In genomic region chr16:67660564-67661028, GRCh38 we compare ENCODE assay signal across 8 cellular contexts. TPM values are rescaled to one million over a fixed set of nuclear protein-coding genes. Genes with fewer than 3 reads are reported as not detected.
DNase-seq lines count a peak whose midpoint lies in the region; ATAC-seq and TF ChIP-seq lines count a peak whose summit lies in the region.

A gene with protein sequence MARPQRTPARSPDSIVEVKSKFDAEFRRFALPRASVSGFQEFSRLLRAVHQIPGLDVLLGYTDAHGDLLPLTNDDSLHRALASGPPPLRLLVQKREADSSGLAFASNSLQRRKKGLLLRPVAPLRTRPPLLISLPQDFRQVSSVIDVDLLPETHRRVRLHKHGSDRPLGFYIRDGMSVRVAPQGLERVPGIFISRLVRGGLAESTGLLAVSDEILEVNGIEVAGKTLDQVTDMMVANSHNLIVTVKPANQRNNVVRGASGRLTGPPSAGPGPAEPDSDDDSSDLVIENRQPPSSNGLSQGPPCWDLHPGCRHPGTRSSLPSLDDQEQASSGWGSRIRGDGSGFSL (plus strand): TSS chr16:67660960. CDS start chr16:67661039, 79 bp downstream.

- H3K9me3 Mint-ChIP-seq in activated T-helper 17 cell treated with anti-CD3 and anti-CD28 coated beads, Interleukin-2, amount 50 U/mL, for 72 hours = no peaks in the 10 kb centered on the region
- H3K9me3 Mint-ChIP-seq in naive thymus-derived CD8-positive, alpha-beta T cell = no peaks in the 10 kb centered on the region
- no peaks in the 10 kb centered on the region for H3K9me3 Mint-ChIP-seq in stimulated activated naive B cell treated with anti-CD40 and anti-IgM and Interleukin-4, amounts not matched to agents 10 μg/mL and 1 μg/mL and 100 μg/mL, for 72 hours

- peak within 1 kb of the TSS; percentile 88 for H3K9ac ChIP-seq in fibroblast of lung (ENCODE audit: insufficient read depth, low read length)

- H3K4me3 ChIP-seq in LNCaP clone FGC (ENCODE audit: low read depth, low read length) = peak within 1 kb of the TSS; percentile 57
- peak within 1 kb of the TSS; percentile 85 for H3K4me3 ChIP-seq in RWPE2 (ENCODE audit: severe bottlenecking)
- H3K4me3 ChIP-seq in fibroblast of lung (replicated peaks in 1 of 4; ENCODE audit: control extremely low read depth in 1 of 4, insufficient read depth in 1 of 4, low read depth in 3 of 4, low read length in 4 of 4) = peak within 1 kb of the TSS; percentile 88 to 97 (median 93)

- peak within 1 kb of the TSS; percentile 93 for H3K27ac Mint-ChIP-seq in activated T-helper 17 cell treated with anti-CD3 and anti-CD28 coated beads, Interleukin-2, amount 50 U/mL, for 72 hours
- H3K27ac Mint-ChIP-seq in naive thymus-derived CD8-positive, alpha-beta T cell = peak within 1 kb of the TSS; percentile 91 to 99 (median 97)
- H3K27ac Mint-ChIP-seq in stimulated activated naive B cell treated with anti-CD40 and anti-IgM and Interleukin-4, amounts not matched to agents 10 μg/mL and 1 μg/mL and 100 μg/mL, for 72 hours = peak within 1 kb of the TSS; percentile 97

- DNase-seq in DMS79 treated with DMSO at 0.1 percent for 48 hours (lab: John Stamatoyannopoulos, UW) (peak; percentile 66), H4 (ENCODE audit: low spot score) (peak; percentile 96), LNCaP clone FGC (ENCODE audit: low read depth) (peak; percentile 79), RWPE2 (ENCODE audit: low spot score) (peak; percentile 97), fibroblast of lung (ENCODE audit: low read depth in 2 of 2) (peak; percentile 96 to 97)
- DNase-seq in naive thymus-derived CD8-positive, alpha-beta T cell = peak; percentile 89 to 98 (median 94)
- DNase-seq in stimulated activated naive B cell treated with anti-CD40 and anti-IgM and Interleukin-4, amounts not matched to agents 10 μg/mL and 1 μg/mL and 100 μg/mL, for 72 hours = peak; percentile 95

- peak within 1 kb of the TSS; percentile 92 for H2AFZ ChIP-seq in fibroblast of lung (ENCODE audit: low read length)

- TF ChIP-seq CTCF in LNCaP clone FGC (IDR thresholded peaks at IDR 0.05; ENCODE audit: control insufficient read depth, extremely low read depth, insufficient read depth) (no peak), RWPE2 (IDR thresholded peaks at IDR 0.05; ENCODE audit: poor library complexity, severe bottlenecking) (no peak), fibroblast of lung (conservative IDR thresholded peaks at IDR 0.05 in 1 of 2, IDR thresholded peaks at IDR 0.05 in 1 of 2; ENCODE audit: low read depth in 1 of 2, low read length in 2 of 2) (no peak)

- H3K27me3 ChIP-seq in RWPE2 (ENCODE audit: insufficient read depth, poor library complexity, severe bottlenecking) (no peaks in the 10 kb centered on the region), fibroblast of lung (ENCODE audit: control insufficient read depth, insufficient read depth, low read length) (no peaks in the 10 kb centered on the region)

- peak within 1 kb of the TSS; percentile 57 for H3K27ac ChIP-seq in RWPE2 (ENCODE audit: poor library complexity, severe bottlenecking)
- H3K27ac ChIP-seq in fibroblast of lung (ENCODE audit: insufficient read depth, low read length) = peak within 1 kb of the TSS; percentile 100

- H3K4me1 Mint-ChIP-seq in activated T-helper 17 cell treated with anti-CD3 and anti-CD28 coated beads, Interleukin-2, amount 50 U/mL, for 72 hours = peaks cover 9% of the 10 kb centered on the region
- H3K4me1 Mint-ChIP-seq in naive thymus-derived CD8-positive, alpha-beta T cell = peaks cover 7 to 45% (median 27%) of the 10 kb centered on the region in 4 donors
- peaks cover 28 to 46% of the 10 kb centered on the region in 2 donors for H3K4me1 Mint-ChIP-seq in stimulated activated naive B cell treated with anti-CD40 and anti-IgM and Interleukin-4, amounts not matched to agents 10 μg/mL and 1 μg/mL and 100 μg/mL, for 72 hours

- POLR2A ChIA-PET in naive thymus-derived CD8-positive, alpha-beta T cell (lab: Charles Lee) = interaction anchor here (0.6 to 6.6 kb wide), 19 partner anchors 10 to 179 kb away, joined by 3 to 82 read pairs (median 4); partner anchors contain the start of genes ATP6V0D1, CARMIL2, CTCF and GFOD2

- peaks cover 39% of the 10 kb centered on the region for H3K36me3 Mint-ChIP-seq in activated T-helper 17 cell treated with anti-CD3 and anti-CD28 coated beads, Interleukin-2, amount 50 U/mL, for 72 hours (ENCODE audit: low read depth)
- H3K36me3 Mint-ChIP-seq in naive thymus-derived CD8-positive, alpha-beta T cell = peaks cover 0 to 8% (median 3%) of the 10 kb centered on the region in 3 donors
- peaks cover 17 to 27% of the 10 kb centered on the region in 2 donors for H3K36me3 Mint-ChIP-seq in stimulated activated naive B cell treated with anti-CD40 and anti-IgM and Interleukin-4, amounts not matched to agents 10 μg/mL and 1 μg/mL and 100 μg/mL, for 72 hours

- peaks cover 2% of the 10 kb centered on the region for H4K20me1 ChIP-seq in fibroblast of lung (ENCODE audit: control insufficient read depth, extremely low read depth, insufficient read depth, low read length)

- no peaks in the 10 kb centered on the region for H3K79me2 ChIP-seq in fibroblast of lung (ENCODE audit: control insufficient read depth, insufficient read depth, low read length)

- H3K4me2 ChIP-seq in fibroblast of lung (ENCODE audit: extremely low read depth, insufficient read depth, low read length) = peak within 1 kb of the TSS; percentile 100

- peak within 1 kb of the TSS; percentile 93 for H3K4me3 Mint-ChIP-seq in activated T-helper 17 cell treated with anti-CD3 and anti-CD28 coated beads, Interleukin-2, amount 50 U/mL, for 72 hours
- peak within 1 kb of the TSS; percentile 88 to 97 (median 94) for H3K4me3 Mint-ChIP-seq in naive thymus-derived CD8-positive, alpha-beta T cell
- peak within 1 kb of the TSS; percentile 87 to 99 for H3K4me3 Mint-ChIP-seq in stimulated activated naive B cell treated with anti-CD40 and anti-IgM and Interleukin-4, amounts not matched to agents 10 μg/mL and 1 μg/mL and 100 μg/mL, for 72 hours

- H3K4me1 ChIP-seq in RWPE2 (ENCODE audit: insufficient read depth, poor library complexity, severe bottlenecking) (no peaks in the 10 kb centered on the region), fibroblast of lung (ENCODE audit: control insufficient read depth, extremely low read depth, insufficient read depth, low read length) (peaks cover 6% of the 10 kb centered on the region)

- H3K27me3 Mint-ChIP-seq in activated T-helper 17 cell treated with anti-CD3 and anti-CD28 coated beads, Interleukin-2, amount 50 U/mL, for 72 hours = no peaks in the 10 kb centered on the region
- H3K27me3 Mint-ChIP-seq in naive thymus-derived CD8-positive, alpha-beta T cell = no peaks in the 10 kb centered on the region
- H3K27me3 Mint-ChIP-seq in stimulated activated naive B cell treated with anti-CD40 and anti-IgM and Interleukin-4, amounts not matched to agents 10 μg/mL and 1 μg/mL and 100 μg/mL, for 72 hours = no peaks in the 10 kb centered on the region

- no peaks in the 10 kb centered on the region for H3K9me3 ChIP-seq in RWPE2 (ENCODE audit: severe bottlenecking)
- no peaks in the 10 kb centered on the region for H3K9me3 ChIP-seq in fibroblast of lung (ENCODE audit: control insufficient read depth, insufficient read depth, low read depth, low read length)

- ATAC-seq in RWPE2 (ENCODE audit: low read depth) = peak; percentile 52
- ATAC-seq in activated T-helper 17 cell treated with anti-CD3 and anti-CD28 coated beads, Interleukin-2, amount 50 U/mL, for 72 hours (replicated peaks) = peak; percentile 92
- ATAC-seq in naive thymus-derived CD8-positive, alpha-beta T cell = peak; percentile 80 to 83
- ATAC-seq in stimulated activated naive B cell treated with anti-CD40 and anti-IgM and Interleukin-4, amounts not matched to agents 10 μg/mL and 1 μg/mL and 100 μg/mL, for 72 hours (replicated peaks) = peak; percentile 86 to 90

- peaks cover 10% of the 10 kb centered on the region for H3K36me3 ChIP-seq in RWPE2 (ENCODE audit: low read depth)
- H3K36me3 ChIP-seq in fibroblast of lung (ENCODE audit: control insufficient read depth, insufficient read depth, low read length) = peaks cover 6% of the 10 kb centered on the region

RNA-seq across cellular contexts. Expression of the gene that starts here (rescaled TPM):
- total RNA-seq in H4 (2014; rRNA removed; shearing (Covaris generic)) = not detected in 2 replicates
- 10 to 100 TPM; 10.7 to 16.5 TPM for total RNA-seq in activated T-helper 17 cell treated with anti-CD3 and anti-CD28 coated beads, Interleukin-2, amount 50 U/mL, for 72 hours
- 4.1 and 4.8 TPM in 2 replicates for total RNA-seq in fibroblast of lung
- polyA plus RNA-seq in fibroblast of lung = 0.36 and 1.0 TPM in 2 replicates
- polyA plus RNA-seq in fibroblast of lung (2012) = 0.71 and 2.1 TPM in 2 replicates
- not detected in 2 replicates for polyA minus RNA-seq in fibroblast of lung (ENCODE audit: low replicate concordance)
- total RNA-seq in naive thymus-derived CD8-positive, alpha-beta T cell = 1 to 10 TPM; 4.3 to 6.0 TPM
- polyA plus RNA-seq in naive thymus-derived CD8-positive, alpha-beta T cell = 10 to 100 TPM; 10.6 to 13.3 (median 11.2) TPM

Comparison
In these comparisons a context has a peak if more than half of its experiments do, and no peak if none do; other contexts are left out.
1. Peak in every context shown above with its lines: DNase-seq, ATAC-seq, H3K4me3 ChIP-seq and H3K27ac ChIP-seq.
2. Peak in DNase-seq in H4; RNA of the gene not detected or under 1 TPM.